ENCODE assay signal across 10 cellular contexts in the genomic region with DNA sequence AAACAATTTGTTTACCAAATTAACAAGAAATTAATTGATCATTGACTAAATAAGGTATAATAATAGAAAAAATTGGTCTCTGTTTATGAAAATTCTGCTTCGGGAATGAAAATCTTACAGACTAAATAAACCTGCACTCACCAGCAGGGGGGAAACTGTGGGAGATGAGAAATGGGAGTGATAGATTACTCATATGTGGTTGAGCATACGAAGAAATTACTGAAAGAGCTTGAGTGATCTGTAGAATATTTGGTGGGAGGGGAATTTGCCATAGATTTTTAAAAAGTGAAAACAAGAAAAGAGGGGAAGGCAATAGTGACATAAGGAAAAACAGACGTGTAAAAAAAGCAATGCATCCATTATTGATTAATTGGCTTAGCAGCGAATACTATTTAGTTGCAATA. TPM values are rescaled to one million over a fixed set of nuclear protein-coding genes. Genes with fewer than 3 reads are reported as not detected.
DNase-seq lines count a peak whose midpoint lies in the region; ATAC-seq and TF ChIP-seq lines count a peak whose summit lies in the region.
"Had no signal": no experiment of that assay in that cellular context is flagged by ENCODE, and none has a peak within 500 bp of the region (broad histone marks: within the 10 kb centered on the region; RNA-seq: fewer than 3 reads in every experiment).

No MANE protein-coding gene starts in this region.

- no peaks in the 10 kb centered on the region for H3K9me3 ChIP-seq in GM23248 (ENCODE audit: low read depth)
- H3K9me3 ChIP-seq: SJSA1 had no signal

- intact Hi-C loops in activated CD8-positive, alpha-beta T cell treated with anti-CD3 and anti-CD28 coated beads for 36 hours (cut with micrococcal nuclease) = no loop called here

- H4K20me1 ChIP-seq in GM23248 (ENCODE audit: insufficient read depth) = no peaks in the 10 kb centered on the region

- no peak overlapping the region for H3K9ac ChIP-seq in GM23248

- peak; percentile 48 for DNase-seq in activated CD8-positive, alpha-beta T cell treated with anti-CD3 and anti-CD28 coated beads for 36 hours
- DNase-seq in activated CD8-positive, alpha-beta T cell treated with anti-CD3 and anti-CD28 coated beads, Interleukin-2, amount 10 ng/mL, durations not matched to agents 7 days and 5 days = no peak
- peak; percentile 63 for DNase-seq in GM23248
- peak; percentile 24 for DNase-seq in MV-4-11 (lab: John Stamatoyannopoulos, UW)
- peak; percentile 14 for DNase-seq in kidney tubule cell (ENCODE audit: low spot score)
- no peak for DNase-seq in H7
- no peak for DNase-seq in occipital lobe (lab: John Stamatoyannopoulos, UW)
- DNase-seq in NCI-H128 (lab: John Stamatoyannopoulos, UW; ENCODE audit: unreplicated experiment) = no peak
- DNase-seq: CD8-positive, alpha-beta memory T cell had no signal

- H3K4me3 Mint-ChIP-seq in activated CD8-positive, alpha-beta T cell treated with anti-CD3 and anti-CD28 coated beads for 36 hours = no peak overlapping the region
- H3K4me3 Mint-ChIP-seq in activated CD8-positive, alpha-beta T cell treated with anti-CD3 and anti-CD28 coated beads, Interleukin-2, amount 10 ng/mL, durations not matched to agents 7 days and 5 days = no peak overlapping the region
- H3K4me3 Mint-ChIP-seq: CD8-positive, alpha-beta memory T cell had no signal

- H3K27me3 ChIP-seq in GM23248 (replicated peaks; ENCODE audit: insufficient read depth) (no peaks in the 10 kb centered on the region), H7 (ENCODE audit: control insufficient read depth, insufficient read depth, low read length) (peaks cover 4% of the 10 kb centered on the region)
- H3K27me3 ChIP-seq: SJSA1 had no signal

- POLR2A ChIA-PET in activated CD8-positive, alpha-beta T cell treated with anti-CD3 and anti-CD28 coated beads for 36 hours (lab: Charles Lee) = interaction anchor here (0.7 kb wide), 1 partner anchor 163 kb away, joined by 3 read pairs; no protein-coding TSS in a partner anchor
- POLR2A ChIA-PET in activated CD8-positive, alpha-beta T cell treated with anti-CD3 and anti-CD28 coated beads, Interleukin-2, amount 10 ng/mL, durations not matched to agents 7 days and 5 days (lab: Charles Lee) = no interaction called here

- peak; percentile 61 for TF ChIP-seq CTCF in activated CD8-positive, alpha-beta T cell treated with anti-CD3 and anti-CD28 coated beads for 36 hours (IDR thresholded peaks at IDR 0.05)

- peaks cover 5% of the 10 kb centered on the region for H3K9me3 Mint-ChIP-seq in activated CD8-positive, alpha-beta T cell treated with anti-CD3 and anti-CD28 coated beads for 36 hours
- H3K9me3 Mint-ChIP-seq in activated CD8-positive, alpha-beta T cell treated with anti-CD3 and anti-CD28 coated beads, Interleukin-2, amount 10 ng/mL, durations not matched to agents 7 days and 5 days (ENCODE audit: insufficient read depth) = no peaks in the 10 kb centered on the region
- H3K9me3 Mint-ChIP-seq: CD8-positive, alpha-beta memory T cell had no signal

- H3K36me3 ChIP-seq in GM23248 (ENCODE audit: low read depth) = no peaks in the 10 kb centered on the region
- no peaks in the 10 kb centered on the region for H3K36me3 ChIP-seq in H7 (replicated peaks; ENCODE audit: control insufficient read depth, insufficient read depth, low read length)
- H3K36me3 ChIP-seq: SJSA1 had no signal

- 61 to 66% methylated on average over 4 of the region's 4 CpGs for WGBS in GM23248 (ENCODE audit: low coverage in 1 of 2, low lambda C conversion rate in 2 of 2, missing lambda C conversion rate in 2 of 2), 2 experiments

- peak overlapping the region; percentile 11 for H3K27ac Mint-ChIP-seq in activated CD8-positive, alpha-beta T cell treated with anti-CD3 and anti-CD28 coated beads for 36 hours
- no peak overlapping the region for H3K27ac Mint-ChIP-seq in activated CD8-positive, alpha-beta T cell treated with anti-CD3 and anti-CD28 coated beads, Interleukin-2, amount 10 ng/mL, durations not matched to agents 7 days and 5 days
- H3K27ac Mint-ChIP-seq: CD8-positive, alpha-beta memory T cell had no signal

- peaks cover 31% of the 10 kb centered on the region for H3K4me1 Mint-ChIP-seq in activated CD8-positive, alpha-beta T cell treated with anti-CD3 and anti-CD28 coated beads for 36 hours (ENCODE audit: low read depth)
- peaks cover 26% of the 10 kb centered on the region for H3K4me1 Mint-ChIP-seq in activated CD8-positive, alpha-beta T cell treated with anti-CD3 and anti-CD28 coated beads, Interleukin-2, amount 10 ng/mL, durations not matched to agents 7 days and 5 days (ENCODE audit: low read depth)

- H3F3A ChIP-seq in GM23248 (ENCODE audit: insufficient read depth) = no peaks in the 10 kb centered on the region

- CTCF ChIA-PET in activated CD8-positive, alpha-beta T cell treated with anti-CD3 and anti-CD28 coated beads for 36 hours (lab: Charles Lee) = interaction anchor here (1.0 kb wide), 2 partner anchors 12 to 15 kb away, joined by 3 to 5 read pairs; no protein-coding TSS in a partner anchor
- CTCF ChIA-PET in activated CD8-positive, alpha-beta T cell treated with anti-CD3 and anti-CD28 coated beads, Interleukin-2, amount 10 ng/mL, durations not matched to agents 7 days and 5 days (lab: Charles Lee) = interaction anchor here (1.3 kb wide), 2 partner anchors 9 to 15 kb away, joined by 3 to 5 read pairs; no protein-coding TSS in a partner anchor

- H3K79me2 ChIP-seq in GM23248 (ENCODE audit: insufficient read depth) = no peaks in the 10 kb centered on the region

- no peak overlapping the region for H3K4me2 ChIP-seq in GM23248 (ENCODE audit: unreplicated experiment)

- H2AFZ ChIP-seq in GM23248 = no peak overlapping the region

- H3K36me3 Mint-ChIP-seq in activated CD8-positive, alpha-beta T cell treated with anti-CD3 and anti-CD28 coated beads for 36 hours (ENCODE audit: low read depth) = peaks cover 1% of the 10 kb centered on the region
- H3K36me3 Mint-ChIP-seq in activated CD8-positive, alpha-beta T cell treated with anti-CD3 and anti-CD28 coated beads, Interleukin-2, amount 10 ng/mL, durations not matched to agents 7 days and 5 days (ENCODE audit: low read depth) = no peaks in the 10 kb centered on the region
- H3K36me3 Mint-ChIP-seq: CD8-positive, alpha-beta memory T cell had no signal

- no peak overlapping the region for H3K4me3 ChIP-seq in GM23248
- H3K4me3 ChIP-seq in H7 (ENCODE audit: insufficient read depth, low read depth, low read length) = no peak overlapping the region
- H3K4me3 ChIP-seq: SJSA1 had no signal

- H3K4me1 ChIP-seq in GM23248 (ENCODE audit: insufficient read depth) = peaks cover 6% of the 10 kb centered on the region; the same call in 1 of the 2 replicates

- no peaks in the 10 kb centered on the region for H3K9me2 ChIP-seq in GM23248 (ENCODE audit: insufficient read depth)

- no peak overlapping the region for H3K27ac ChIP-seq in GM23248
- H3K27ac ChIP-seq: SJSA1 had no signal

- peaks cover 25% of the 10 kb centered on the region for H3K27me3 Mint-ChIP-seq in activated CD8-positive, alpha-beta T cell treated with anti-CD3 and anti-CD28 coated beads for 36 hours
- H3K27me3 Mint-ChIP-seq in activated CD8-positive, alpha-beta T cell treated with anti-CD3 and anti-CD28 coated beads, Interleukin-2, amount 10 ng/mL, durations not matched to agents 7 days and 5 days (ENCODE audit: low read depth) = peaks cover 14% of the 10 kb centered on the region

- in situ Hi-C loops in GM23248 (cut with MboI) = no loop called here

- peak; percentile 60 for ATAC-seq in activated CD8-positive, alpha-beta T cell treated with anti-CD3 and anti-CD28 coated beads for 36 hours
- ATAC-seq in activated CD8-positive, alpha-beta T cell treated with anti-CD3 and anti-CD28 coated beads, Interleukin-2, amount 10 ng/mL, durations not matched to agents 7 days and 5 days = no peak

RNA-seq across cellular contexts. Expression of gene HMSD, which starts 2.2 kb away (rescaled TPM):
- 1 to 10 TPM; 1.4 to 1.6 TPM for total RNA-seq in activated CD8-positive, alpha-beta T cell treated with anti-CD3 and anti-CD28 coated beads for 36 hours
- under 1 TPM in 1 of 2 experiments, not detected in 1; 0.26 TPM for total RNA-seq in activated CD8-positive, alpha-beta T cell treated with anti-CD3 and anti-CD28 coated beads, Interleukin-2, amount 10 ng/mL, durations not matched to agents 7 days and 5 days
- not detected in 2 replicates for total RNA-seq in GM23248 (2014; rRNA removed; shearing (Covaris generic))
- 0.83 TPM in 1 of 2 replicates, not detected in the other for polyA plus RNA-seq in GM23248 (2016; fragmentation: Nextera tagmentation; extraction: Ambion mirVana)
- 0.15 and 0.17 TPM in 2 replicates for total RNA-seq in H7 (2014; rRNA removed; shearing (Covaris generic))
- total RNA-seq in occipital lobe = 0.16 TPM
- polyA plus RNA-seq: CD8-positive, alpha-beta memory T cell had no signal

RNA-seq across cellular contexts. Expression of gene SERPINB8, which starts 18.6 kb away (rescaled TPM):
- total RNA-seq in activated CD8-positive, alpha-beta T cell treated with anti-CD3 and anti-CD28 coated beads for 36 hours = 1 to 10 TPM; 6.3 to 7.5 TPM
- total RNA-seq in activated CD8-positive, alpha-beta T cell treated with anti-CD3 and anti-CD28 coated beads, Interleukin-2, amount 10 ng/mL, durations not matched to agents 7 days and 5 days = 1 to 10 TPM; 2.7 to 3.4 TPM
- total RNA-seq in GM23248 (2014; rRNA removed; shearing (Covaris generic)) = 21.2 and 25.3 TPM in 2 replicates
- 57.3 and 61.7 TPM in 2 replicates for polyA plus RNA-seq in GM23248 (2016; fragmentation: Nextera tagmentation; extraction: Ambion mirVana)
- 0.07 and 1.6 TPM in 2 replicates for total RNA-seq in H7 (2014; rRNA removed; shearing (Covaris generic))
- 1.1 TPM for total RNA-seq in occipital lobe

RNA-seq across cellular contexts. Expression of gene SERPINB10, which starts 43.5 kb away (rescaled TPM):
- not detected for total RNA-seq in activated CD8-positive, alpha-beta T cell treated with anti-CD3 and anti-CD28 coated beads for 36 hours
- not detected for total RNA-seq in activated CD8-positive, alpha-beta T cell treated with anti-CD3 and anti-CD28 coated beads, Interleukin-2, amount 10 ng/mL, durations not matched to agents 7 days and 5 days
- total RNA-seq in GM23248 (2014; rRNA removed; shearing (Covaris generic)) = not detected in 2 replicates
- not detected in 2 replicates for polyA plus RNA-seq in GM23248 (2016; fragmentation: Nextera tagmentation; extraction: Ambion mirVana)
- total RNA-seq in H7 (2014; rRNA removed; shearing (Covaris generic)) = not detected in 2 replicates
- total RNA-seq in occipital lobe = not detected
- total RNA-seq: CD8-positive, alpha-beta memory T cell; SJSA1 had no signal
- polyA plus RNA-seq: CD8-positive, alpha-beta memory T cell had no signal

Comparison
In these comparisons a context has a peak if more than half of its experiments do, and no peak if none do; other contexts are left out.
1. DNase-seq: peak in activated CD8-positive, alpha-beta T cell treated with anti-CD3 and anti-CD28 coated beads for 36 hours (single experiment), GM23248 (single experiment), MV-4-11 (single experiment) and kidney tubule cell (single experiment); none in activated CD8-positive, alpha-beta T cell treated with anti-CD3 and anti-CD28 coated beads, Interleukin-2, amount 10 ng/mL, durations not matched to agents 7 days and 5 days (single experiment), H7 (single experiment), occipital lobe (single experiment) and NCI-H128 (single experiment).